Comparison of ENCODE assay signal across 17 cellular contexts in the genomic region with DNA sequence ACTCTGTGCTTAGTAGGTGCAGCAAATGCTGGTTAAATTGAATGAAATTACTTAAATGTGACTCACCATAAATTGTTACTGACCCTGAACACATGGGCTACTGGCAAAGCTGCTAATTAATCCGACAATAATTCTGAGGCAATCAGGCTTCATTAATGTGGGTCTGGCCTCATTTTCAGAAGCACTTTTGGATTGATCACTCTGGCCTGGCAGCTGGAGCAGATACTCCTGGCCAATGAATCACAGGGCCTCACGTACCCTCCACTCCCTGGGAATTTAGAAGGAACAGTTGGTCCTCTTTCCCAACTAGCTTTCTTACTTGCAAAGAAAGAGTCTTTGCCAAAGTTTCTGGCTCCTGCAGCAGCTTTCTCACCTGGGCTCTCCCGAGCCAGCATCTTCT.
A peak's percentile ranks its signal among the peaks of the same experiment; 100 is the strongest.
DNase-seq lines count a peak whose midpoint lies in the region.
"Had no signal": no experiment of that assay in that cellular context is flagged by ENCODE, and none has a peak within 500 bp of the region (broad histone marks: within the 10 kb centered on the region; RNA-seq: fewer than 3 reads in every experiment).

No MANE protein-coding gene starts in this region.

- no peak overlapping the region for H2AFZ ChIP-seq in neuronal stem cell (ENCODE audit: low read length)

- no peak overlapping the region for H4K8ac ChIP-seq in neuronal stem cell (ENCODE audit: low read depth, low read length)

- no peak overlapping the region for H2BK5ac ChIP-seq in neuronal stem cell (ENCODE audit: low read length)

- no peak overlapping the region for H2BK120ac ChIP-seq in neuronal stem cell (ENCODE audit: low read depth, low read length)

- H3K79me1 ChIP-seq in neuronal stem cell (ENCODE audit: low read depth, low read length): no peaks in the 10 kb centered on the region

- WGBS in neuronal stem cell (ENCODE audit: extremely low coverage in 2 of 2, insufficient read length in 2 of 2, insufficient replicate concordance in 1 of 2), 2 donors: no CpG with 5 or more reads among the region's 3 CpGs

- no peaks in the 10 kb centered on the region for H3K36me3 ChIP-seq in neuronal stem cell (replicated peaks in 1 of 2; ENCODE audit: control insufficient read depth in 2 of 2, insufficient read depth in 2 of 2, low read length in 2 of 2)
- H3K36me3 ChIP-seq: BLaER1 treated with 17β-estradiol and CSF1 and Interleukin-3, amounts not matched to agents 10 nM and 100 nM had no signal

- no peak overlapping the region for H2BK12ac ChIP-seq in neuronal stem cell (ENCODE audit: low read length)

- H3K9ac ChIP-seq in neuronal stem cell (ENCODE audit: low read depth, low read length, poor library complexity): no peak overlapping the region
- H3K9ac ChIP-seq: BLaER1 treated with 17β-estradiol and CSF1 and Interleukin-3, amounts not matched to agents 10 nM and 100 nM had no signal

- H3K4me2 ChIP-seq in neuronal stem cell (ENCODE audit: insufficient read depth, low read length, poor library complexity, severe bottlenecking): no peak overlapping the region
- H3K4me2 ChIP-seq: BLaER1 treated with 17β-estradiol and CSF1 and Interleukin-3, amounts not matched to agents 10 nM and 100 nM had no signal

- no peak overlapping the region for H3K14ac ChIP-seq in neuronal stem cell (ENCODE audit: low read length)

- no peak overlapping the region for H2AK5ac ChIP-seq in neuronal stem cell (ENCODE audit: low read depth, low read length)

- H3K23ac ChIP-seq in neuronal stem cell (ENCODE audit: low read depth, low read length, poor library complexity): no peak overlapping the region

- H3K4me3 ChIP-seq in neuronal stem cell (ENCODE audit: low read length in 2 of 2): no peak overlapping the region
- H3K4me3 ChIP-seq: BLaER1 treated with 17β-estradiol and CSF1 and Interleukin-3, amounts not matched to agents 10 nM and 100 nM had no signal

- H3K4ac ChIP-seq in neuronal stem cell (ENCODE audit: low read length): no peak overlapping the region

- H3K27ac ChIP-seq in neuronal stem cell (replicated peaks; ENCODE audit: low read length): no peak overlapping the region
- H3K27ac ChIP-seq: BLaER1 treated with 17β-estradiol and CSF1 and Interleukin-3, amounts not matched to agents 10 nM and 100 nM; C4-2B had no signal

- no peaks in the 10 kb centered on the region for H3K27me3 ChIP-seq in neuronal stem cell (ENCODE audit: control insufficient read depth in 3 of 3, insufficient read depth in 3 of 3, low read depth in 1 of 3, low read length in 3 of 3)
- H3K27me3 ChIP-seq: BLaER1 treated with 17β-estradiol and CSF1 and Interleukin-3, amounts not matched to agents 10 nM and 100 nM had no signal

- no peak overlapping the region for H4K91ac ChIP-seq in neuronal stem cell (ENCODE audit: low read depth, low read length, poor library complexity)

- peaks cover 0 to 2% of the 10 kb centered on the region in 2 donors for H3K4me1 ChIP-seq in neuronal stem cell (ENCODE audit: control insufficient read depth in 2 of 2, insufficient read depth in 1 of 2, low read depth in 1 of 2, low read length in 2 of 2)
- H3K4me1 ChIP-seq: BLaER1 treated with 17β-estradiol and CSF1 and Interleukin-3, amounts not matched to agents 10 nM and 100 nM; Caco-2 had no signal

- DNase-seq in astrocyte of the hippocampus (ENCODE audit: low read depth, low spot score) (peak; percentile 35), neuronal stem cell (ENCODE audit: low spot score) (no peak), retina (peak; percentile 45), cortex of kidney (lab: John Stamatoyannopoulos, UW) (no peak), NCI-H446 (lab: John Stamatoyannopoulos, UW) (no peak), HT-29 (ENCODE audit: low spot score) (no peak), NCI-H446 treated with DMSO at 0.1 percent for 48 hours (lab: John Stamatoyannopoulos, UW) (no peak)
- DNase-seq: 8988T; ACHN; Caco-2; Calu3; CD4-positive, alpha-beta T cell; CD8-positive, alpha-beta T cell; DMS79 treated with DMSO at 0.1 percent for 48 hours; GF-D8 had no signal

- H2BK15ac ChIP-seq in neuronal stem cell (ENCODE audit: low read length): no peak overlapping the region

- peak overlapping the region; percentile 29 for H3K18ac ChIP-seq in neuronal stem cell (ENCODE audit: low read length)

- no peaks in the 10 kb centered on the region for H3K9me3 ChIP-seq in neuronal stem cell (replicated peaks in 1 of 2; ENCODE audit: control insufficient read depth in 2 of 2, insufficient read depth in 1 of 2, low read depth in 1 of 2, low read length in 2 of 2)
- H3K9me3 ChIP-seq: BLaER1 treated with 17β-estradiol and CSF1 and Interleukin-3, amounts not matched to agents 10 nM and 100 nM; Caco-2 had no signal

Comparison
In these comparisons a context has a peak if more than half of its experiments do, and no peak if none do; other contexts are left out.
1. DNase-seq: peak in astrocyte of the hippocampus (single experiment) and retina (single experiment); none in neuronal stem cell (single experiment), cortex of kidney (single experiment), NCI-H446 (0 of 2), HT-29 (single experiment) and NCI-H446 treated with DMSO at 0.1 percent for 48 hours (single experiment).